12 cellular contexts compared by ENCODE assay signal in the genomic region with DNA sequence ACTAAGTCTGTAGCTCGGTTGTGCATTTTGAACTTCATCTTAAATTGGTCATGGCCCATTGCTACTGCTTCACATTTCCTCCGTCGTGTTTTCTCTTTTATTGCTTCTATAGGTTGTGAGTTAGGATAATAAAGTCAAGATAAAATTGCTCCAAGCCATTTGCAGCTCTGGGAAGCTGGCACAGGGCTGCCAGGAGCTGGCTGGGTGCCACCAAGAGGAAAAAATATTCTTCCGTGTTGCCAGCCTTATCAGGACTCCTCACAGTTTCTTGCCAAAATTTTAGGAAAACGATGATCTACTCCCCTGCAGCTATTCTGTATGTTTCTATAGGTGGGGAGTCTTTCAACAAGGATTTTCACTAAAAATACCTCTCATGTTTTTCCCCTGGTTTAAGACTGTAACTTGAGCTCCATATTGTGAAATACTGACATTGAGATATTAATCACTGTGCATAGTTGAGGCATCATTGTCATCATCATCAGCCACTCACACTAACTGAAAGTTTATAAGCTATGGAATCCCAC. TPM values are rescaled to one million over a fixed set of nuclear protein-coding genes. Genes with fewer than 3 reads are reported as not detected.
DNase-seq lines count a peak whose midpoint lies in the region; TF ChIP-seq lines count a peak whose summit lies in the region.
"Had no signal": no experiment of that assay in that cellular context is flagged by ENCODE, and none has a peak within 500 bp of the region (broad histone marks: within the 10 kb centered on the region; RNA-seq: fewer than 3 reads in every experiment).

No MANE protein-coding gene starts in this region.

- intact Hi-C loops in PC-9 (cut with micrococcal nuclease; ENCODE audit: unreplicated experiment): loop anchor here (1.0 to 2.0 kb wide), 2 partner anchors 14 to 56 kb away; a partner anchor contains a TSS

- peak overlapping the region; percentile 13; the same call in 1 of the 2 replicates for H3K4me3 ChIP-seq in PC-9
- H3K4me3 ChIP-seq: testis had no signal

- H3K27ac ChIP-seq in PC-9: peak overlapping the region; percentile 71
- H3K27ac ChIP-seq: 22Rv1, testis had no signal

- H3F3A ChIP-seq in PC-9 (ENCODE audit: insufficient read depth, low read depth): peaks cover 12% of the 10 kb centered on the region

- H3K4me2 ChIP-seq in PC-9: peak overlapping the region; percentile 63

- H3K4me1 ChIP-seq in PC-9 (replicated peaks; ENCODE audit: insufficient read depth): peaks cover 18% of the 10 kb centered on the region

- no peaks in the 10 kb centered on the region for H3K36me3 ChIP-seq in PC-9 (ENCODE audit: low read depth)

- TF ChIP-seq CTCF in PC-9 (conservative IDR thresholded peaks at IDR 0.05): no peak

- peak; percentile 43 for DNase-seq in DMS 273 (lab: John Stamatoyannopoulos, UW; ENCODE audit: unreplicated experiment)
- no peak for DNase-seq in DMS 273 treated with DMSO at 0.1 percent for 48 hours (lab: John Stamatoyannopoulos, UW)
- peak; percentile 61 to 65 for DNase-seq in PC-9
- peak; percentile 57 for DNase-seq in fibroblast of peridontal ligament (ENCODE audit: extremely low read depth)
- peak; percentile 21 for DNase-seq in stromal cell of bone marrow (ENCODE audit: low read depth)
- DNase-seq in NCI-H748 treated with DMSO at 0.1 percent for 48 hours (lab: John Stamatoyannopoulos, UW): no peak
- no peak for DNase-seq in GOT3 (lab: John Stamatoyannopoulos, UW)
- no peak for DNase-seq in NK-92 (lab: John Stamatoyannopoulos, UW; ENCODE audit: unreplicated experiment)
- DNase-seq: activated CD8-positive, alpha-beta memory T cell treated with anti-CD3 and anti-CD28 coated beads for 24 hours; naive B cell; testis had no signal

- no peaks in the 10 kb centered on the region for H3K27me3 ChIP-seq in PC-9 (ENCODE audit: insufficient read depth, low read depth)
- H3K27me3 ChIP-seq: testis had no signal

- CTCF ChIA-PET in PC-9 (lab: Charles Lee): no interaction called here

- H3K9me2 ChIP-seq in PC-9 (ENCODE audit: insufficient read depth): no peaks in the 10 kb centered on the region

- H2AFZ ChIP-seq in PC-9: no peak overlapping the region

- BruUV-seq in PC-9 (replicated peaks; lab: Mats Ljungman, UMichigan): no TSS peak

- H3K79me2 ChIP-seq in PC-9 (ENCODE audit: low read depth): no peaks in the 10 kb centered on the region

- POLR2A ChIA-PET in PC-9 (lab: Charles Lee; ENCODE audit: unreplicated experiment): interaction anchor here (0.6 to 0.7 kb wide), 2 partner anchors 53 to 55 kb away, joined by 3 to 7 read pairs; no protein-coding TSS in a partner anchor

- H4K20me1 ChIP-seq in PC-9 (ENCODE audit: insufficient read depth): no peaks in the 10 kb centered on the region

- H3K9me3 ChIP-seq in PC-9 (ENCODE audit: insufficient read depth, low read depth): no peaks in the 10 kb centered on the region
- H3K9me3 ChIP-seq: testis had no signal

RNA-seq across cellular contexts. Expression of a gene that starts 55.5 kb away (rescaled TPM):
- 42.2 and 42.5 TPM in 2 replicates for total RNA-seq in PC-9 (2021)

Comparison
In these comparisons a context has a peak if more than half of its experiments do, and no peak if none do; other contexts are left out.
1. DNase-seq: peak in DMS 273 (single experiment), PC-9 (2 of 2), fibroblast of peridontal ligament (single experiment) and stromal cell of bone marrow (single experiment); none in DMS 273 treated with DMSO at 0.1 percent for 48 hours (single experiment), NCI-H748 treated with DMSO at 0.1 percent for 48 hours (single experiment), GOT3 (single experiment) and NK-92 (single experiment).